In genomic region chr12:46983959-46984833, GRCh38 we compare ENCODE assay signal across 1 cellular context.
TF ChIP-seq lines count a peak whose summit lies in the region.

No MANE protein-coding gene starts in this region.

TF ChIP-seq in K562, 482 proteins besides CTCF, POLR2A, EP300 and RAD21 (continued from another document):
- TF ChIP-seq, protein P1, sequence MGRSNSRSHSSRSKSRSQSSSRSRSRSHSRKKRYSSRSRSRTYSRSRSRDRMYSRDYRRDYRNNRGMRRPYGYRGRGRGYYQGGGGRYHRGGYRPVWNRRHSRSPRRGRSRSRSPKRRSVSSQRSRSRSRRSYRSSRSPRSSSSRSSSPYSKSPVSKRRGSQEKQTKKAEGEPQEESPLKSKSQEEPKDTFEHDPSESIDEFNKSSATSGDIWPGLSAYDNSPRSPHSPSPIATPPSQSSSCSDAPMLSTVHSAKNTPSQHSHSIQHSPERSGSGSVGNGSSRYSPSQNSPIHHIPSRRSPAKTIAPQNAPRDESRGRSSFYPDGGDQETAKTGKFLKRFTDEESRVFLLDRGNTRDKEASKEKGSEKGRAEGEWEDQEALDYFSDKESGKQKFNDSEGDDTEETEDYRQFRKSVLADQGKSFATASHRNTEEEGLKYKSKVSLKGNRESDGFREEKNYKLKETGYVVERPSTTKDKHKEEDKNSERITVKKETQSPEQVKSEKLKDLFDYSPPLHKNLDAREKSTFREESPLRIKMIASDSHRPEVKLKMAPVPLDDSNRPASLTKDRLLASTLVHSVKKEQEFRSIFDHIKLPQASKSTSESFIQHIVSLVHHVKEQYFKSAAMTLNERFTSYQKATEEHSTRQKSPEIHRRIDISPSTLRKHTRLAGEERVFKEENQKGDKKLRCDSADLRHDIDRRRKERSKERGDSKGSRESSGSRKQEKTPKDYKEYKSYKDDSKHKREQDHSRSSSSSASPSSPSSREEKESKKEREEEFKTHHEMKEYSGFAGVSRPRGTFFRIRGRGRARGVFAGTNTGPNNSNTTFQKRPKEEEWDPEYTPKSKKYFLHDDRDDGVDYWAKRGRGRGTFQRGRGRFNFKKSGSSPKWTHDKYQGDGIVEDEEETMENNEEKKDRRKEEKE (IDR thresholded peaks at IDR 0.05; ENCODE audit: borderline replicate concordance in 1 of 2, control insufficient read depth in 1 of 2, low read depth in 2 of 2, low read length in 1 of 2) = no peak
- TF ChIP-seq ATF7 (IDR thresholded peaks at IDR 0.05) = no peak
- peak; percentile 55; the same call in 1 of the 2 replicates for TF ChIP-seq SMC3 (conservative IDR thresholded peaks at IDR 0.05; ENCODE audit: insufficient read depth, low read depth, low read length)
- TF ChIP-seq, protein P2, sequence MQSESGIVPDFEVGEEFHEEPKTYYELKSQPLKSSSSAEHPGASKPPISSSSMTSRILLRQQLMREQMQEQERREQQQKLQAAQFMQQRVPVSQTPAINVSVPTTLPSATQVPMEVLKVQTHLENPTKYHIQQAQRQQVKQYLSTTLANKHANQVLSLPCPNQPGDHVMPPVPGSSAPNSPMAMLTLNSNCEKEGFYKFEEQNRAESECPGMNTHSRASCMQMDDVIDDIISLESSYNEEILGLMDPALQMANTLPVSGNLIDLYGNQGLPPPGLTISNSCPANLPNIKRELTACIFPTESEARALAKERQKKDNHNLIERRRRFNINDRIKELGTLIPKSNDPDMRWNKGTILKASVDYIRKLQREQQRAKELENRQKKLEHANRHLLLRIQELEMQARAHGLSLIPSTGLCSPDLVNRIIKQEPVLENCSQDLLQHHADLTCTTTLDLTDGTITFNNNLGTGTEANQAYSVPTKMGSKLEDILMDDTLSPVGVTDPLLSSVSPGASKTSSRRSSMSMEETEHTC (IDR thresholded peaks at IDR 0.05) = no peak
- TF ChIP-seq, protein P3, sequence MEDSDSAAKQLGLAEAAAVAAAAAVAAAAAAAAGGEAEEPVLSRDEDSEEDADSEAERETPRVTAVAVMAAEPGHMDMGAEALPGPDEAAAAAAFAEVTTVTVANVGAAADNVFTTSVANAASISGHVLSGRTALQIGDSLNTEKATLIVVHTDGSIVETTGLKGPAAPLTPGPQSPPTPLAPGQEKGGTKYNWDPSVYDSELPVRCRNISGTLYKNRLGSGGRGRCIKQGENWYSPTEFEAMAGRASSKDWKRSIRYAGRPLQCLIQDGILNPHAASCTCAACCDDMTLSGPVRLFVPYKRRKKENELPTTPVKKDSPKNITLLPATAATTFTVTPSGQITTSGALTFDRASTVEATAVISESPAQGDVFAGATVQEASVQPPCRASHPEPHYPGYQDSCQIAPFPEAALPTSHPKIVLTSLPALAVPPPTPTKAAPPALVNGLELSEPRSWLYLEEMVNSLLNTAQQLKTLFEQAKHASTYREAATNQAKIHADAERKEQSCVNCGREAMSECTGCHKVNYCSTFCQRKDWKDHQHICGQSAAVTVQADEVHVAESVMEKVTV (CRISPR knock-in tag; IDR thresholded peaks at IDR 0.05) = peak; percentile 59
- no peak for TF ChIP-seq BMI1 (IDR thresholded peaks at IDR 0.05; ENCODE audit: low read length)
- peak; percentile 32; the same call in 1 of the 2 replicates for TF ChIP-seq STAG1 (CRISPR knock-in tag; IDR thresholded peaks at IDR 0.05; ENCODE audit: borderline replicate concordance)
- no peak for TF ChIP-seq ZBTB26 (CRISPR knock-in tag; IDR thresholded peaks at IDR 0.05)
